ENCODE assay signal across 9 cellular contexts in the genomic region with DNA sequence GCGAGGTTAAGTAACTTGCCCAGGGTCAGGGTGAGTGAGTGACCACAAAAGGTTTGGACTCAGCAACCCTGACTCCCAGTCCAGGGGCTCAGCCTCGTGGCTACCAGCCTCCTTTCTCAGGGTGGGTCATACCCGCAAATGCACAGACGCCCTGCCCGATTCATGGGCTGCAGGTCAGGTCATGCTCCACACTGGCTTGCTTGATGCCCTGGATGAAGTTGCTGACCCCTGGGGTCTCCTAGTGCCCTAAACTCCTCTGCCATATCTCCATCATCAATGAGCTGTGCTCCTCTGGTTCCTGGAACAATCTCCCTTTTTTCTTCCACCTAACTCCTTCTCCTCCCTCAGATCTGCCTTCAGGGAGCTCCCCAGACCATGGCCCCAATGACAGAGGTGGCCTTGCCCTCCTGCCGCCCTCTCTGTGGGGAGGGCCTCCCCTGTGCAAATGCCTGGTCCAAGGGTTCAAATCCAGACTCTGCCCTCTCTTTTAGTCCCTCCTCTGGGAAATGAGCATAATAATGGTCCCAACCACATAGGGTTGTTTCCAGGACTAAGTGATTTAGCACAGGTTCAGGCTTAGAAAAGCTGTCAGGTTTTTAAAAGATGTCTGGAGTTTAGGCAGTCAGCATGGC.
A peak's percentile ranks its signal among the peaks of the same experiment; 100 is the strongest.
DNase-seq lines count a peak whose midpoint lies in the region; ATAC-seq and TF ChIP-seq lines count a peak whose summit lies in the region.
"Had no signal": no experiment of that assay in that cellular context is flagged by ENCODE, and none has a peak within 500 bp of the region (broad histone marks: within the 10 kb centered on the region; RNA-seq: fewer than 3 reads in every experiment).

No MANE protein-coding gene starts in this region.

- no peak for TF ChIP-seq POLR2A in prostate gland (IDR thresholded peaks at IDR 0.05)

- peaks cover 2% of the 10 kb centered on the region for H3K36me3 Mint-ChIP-seq in central memory CD8-positive, alpha-beta T cell (ENCODE audit: insufficient read depth)

- H3K4me1 Mint-ChIP-seq in central memory CD8-positive, alpha-beta T cell = peaks cover 8% of the 10 kb centered on the region

- TF ChIP-seq CTCF in prostate gland (IDR thresholded peaks at IDR 0.05) = no peak

- H3K9me3 ChIP-seq in prostate gland = no peaks in the 10 kb centered on the region
- H3K9me3 ChIP-seq: Caco-2, gastrocnemius medialis had no signal

- intact Hi-C loops in prostate gland (cut with DNase I) = loop anchor here (5.0 kb wide), 1 partner anchor 263 kb away; no protein-coding TSS in a partner anchor

- no peaks in the 10 kb centered on the region for H3K36me3 ChIP-seq in prostate gland
- H3K36me3 ChIP-seq: gastrocnemius medialis had no signal

- no peak overlapping the region for H3K4me3 Mint-ChIP-seq in central memory CD8-positive, alpha-beta T cell

- no peak overlapping the region for H3K27ac ChIP-seq in prostate gland

- peak overlapping the region; percentile 32 for H3K27ac Mint-ChIP-seq in central memory CD8-positive, alpha-beta T cell (ENCODE audit: low read depth)

- no peaks in the 10 kb centered on the region for H3K9me3 Mint-ChIP-seq in central memory CD8-positive, alpha-beta T cell

- H3K27me3 ChIP-seq in prostate gland (replicated peaks; ENCODE audit: insufficient read depth) = no peaks in the 10 kb centered on the region
- H3K27me3 ChIP-seq: gastrocnemius medialis had no signal

- WGBS in prostate gland = 95% methylated on average over 6 of the region's 6 CpGs

- ATAC-seq in GM21390 (IDR thresholded peaks at IDR 0.05; ENCODE audit: unreplicated experiment) (peak; percentile 17), GM18520 (IDR thresholded peaks at IDR 0.05; ENCODE audit: unreplicated experiment) (no peak), GM21619 (IDR thresholded peaks at IDR 0.05; ENCODE audit: unreplicated experiment) (no peak)
- no peak for ATAC-seq in central memory CD8-positive, alpha-beta T cell (replicated peaks; ENCODE audit: extremely low read depth, poor library complexity, severe bottlenecking)

- no peak overlapping the region for H3K4me3 ChIP-seq in prostate gland
- H3K4me3 ChIP-seq: gastrocnemius medialis had no signal

- H3K4me1 ChIP-seq in prostate gland (replicated peaks) = no peaks in the 10 kb centered on the region
- H3K4me1 ChIP-seq: Caco-2 had no signal

- DNase-seq in GM03348 (ENCODE audit: low spot score) (peak; percentile 1), prostate gland (ENCODE audit: low spot score) (peak; percentile 1), T-helper 2 cell (no peak)
- peak; percentile 6 to 8 for DNase-seq in central memory CD8-positive, alpha-beta T cell (ENCODE audit: low spot score in 2 of 2)
- DNase-seq: Caco-2 had no signal

- peaks cover 45% of the 10 kb centered on the region for H3K27me3 Mint-ChIP-seq in central memory CD8-positive, alpha-beta T cell

Comparison
In these comparisons a context has a peak if more than half of its experiments do, and no peak if none do; other contexts are left out.
1. DNase-seq: peak in GM03348 (single experiment), central memory CD8-positive, alpha-beta T cell (2 of 2) and prostate gland (single experiment); none in T-helper 2 cell (0 of 5).